Comparison of ENCODE assay signal across 15 cellular contexts in genomic region chrY:18909846-18910245, GRCh38.
"Had no signal": no experiment of that assay in that cellular context is flagged by ENCODE, and none has a peak within 500 bp of the region (broad histone marks: within the 10 kb centered on the region; RNA-seq: fewer than 3 reads in every experiment).

No MANE protein-coding gene starts in this region.

- DNase-seq: activated CD4-positive, alpha-beta T cell treated with anti-CD3 and anti-CD28 coated beads, Interleukin-2, amount 50 U/mL, for 4 hours; activated CD8-positive, alpha-beta memory T cell treated with anti-CD3 and anti-CD28 coated beads, Interleukin-2, amount 10 ng/mL, durations not matched to agents 7 days and 5 days; activated effector memory CD4-positive, alpha-beta T cell treated with Interleukin-2 at 50 U/mL for 16 hours; activated T-cell treated with anti-CD3 and anti-CD28 coated beads, Interleukin-2, amount 50 U/mL, for 24 hours; amygdala; brain microvascular endothelial cell; hypothalamus; left cardiac atrium; lower lobe of right lung; naive B cell; T-helper 17 cell had no signal

- FAIRE-seq: endometrium had no signal

- ATAC-seq: activated CD4-positive, CD25-positive, alpha-beta regulatory T cell treated with anti-CD3 and anti-CD28 coated beads, Interleukin-2, amount 50 U/mL, for 24 hours; activated CD8-positive, alpha-beta memory T cell treated with anti-CD3 and anti-CD28 coated beads, Interleukin-2, amount 10 ng/mL, durations not matched to agents 7 days and 5 days; activated naive CD4-positive, alpha-beta T cell treated with anti-CD3 and anti-CD28 coated beads, Interleukin-2, amount 50 U/mL, for 72 hours; left cardiac atrium; lower lobe of right lung; stimulated activated memory B cell treated with anti-CD40 and anti-IgM and Interleukin-4, amounts not matched to agents 10 μg/mL and 1 μg/mL and 100 μg/mL, for 72 hours; T-helper 17 cell had no signal
